Comparison of ENCODE assay signal across 1 cellular context in the genomic region with DNA sequence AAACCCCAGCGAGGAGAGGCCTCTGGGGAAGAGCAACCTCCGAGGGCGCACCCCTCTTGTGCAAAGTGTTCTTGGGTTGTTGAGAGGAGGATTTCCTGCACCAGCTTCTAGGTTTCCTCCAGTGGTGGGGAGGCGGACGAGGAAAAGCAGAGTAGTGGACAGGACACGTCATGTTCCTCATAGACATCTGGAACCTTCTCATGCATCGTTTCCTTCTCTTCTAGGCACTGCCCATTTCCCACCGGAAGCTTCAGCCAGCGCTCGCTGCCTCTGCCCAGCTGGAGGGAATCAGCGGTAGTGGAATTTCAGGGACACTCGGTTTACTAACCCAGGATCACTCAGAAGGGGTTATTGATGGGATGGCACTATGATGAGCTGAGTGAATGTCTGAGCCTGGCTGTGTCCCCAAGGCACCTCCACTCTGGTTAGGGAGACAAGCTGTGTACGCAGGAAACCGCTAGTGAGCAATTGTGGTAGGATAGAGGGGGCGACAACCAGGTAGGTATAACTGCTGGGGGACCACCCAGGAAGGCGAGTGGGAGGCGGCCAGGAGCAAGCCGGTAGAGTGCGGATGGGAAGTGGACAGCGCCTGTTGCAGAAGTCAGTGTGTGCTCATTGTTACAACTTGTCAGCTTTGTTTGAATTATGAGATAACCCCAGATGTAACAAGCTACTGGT.
TF ChIP-seq lines count a peak whose summit lies in the region.

No MANE protein-coding gene starts in this region.

TF ChIP-seq in HepG2, 621 proteins besides CTCF, POLR2A, EP300 and RAD21 (continues in another document):
- TF ChIP-seq FOXO4 (CRISPR knock-in tag; conservative IDR thresholded peaks at IDR 0.05) (no peak), ARID2 (CRISPR knock-in tag; IDR thresholded peaks at IDR 0.05; ENCODE audit: borderline replicate concordance) (0 out of 2 replicates have a peak, but pooled peaks have one; percentile 31), ZBTB7B (CRISPR knock-in tag; IDR thresholded peaks at IDR 0.05) (0 out of 2 replicates have a peak, but pooled peaks have one; percentile 24), HNF1A (IDR thresholded peaks at IDR 0.05; ENCODE audit: low read depth) (no peak), HNF1A (CRISPR knock-in tag; IDR thresholded peaks at IDR 0.05; ENCODE audit: borderline replicate concordance) (no peak), FOXP1 (IDR thresholded peaks at IDR 0.05) (no peak), FOXP1 (CRISPR knock-in tag; IDR thresholded peaks at IDR 0.05) (no peak), ZNF704 (CRISPR knock-in tag; IDR thresholded peaks at IDR 0.05; ENCODE audit: borderline replicate concordance) (no peak), ETV6 (CRISPR knock-in tag; conservative IDR thresholded peaks at IDR 0.05) (0 out of 2 replicates have a peak, but pooled peaks have one; percentile 59), HDAC2 (CRISPR knock-in tag; IDR thresholded peaks at IDR 0.05) (no peak), DNMT1 (CRISPR knock-in tag; IDR thresholded peaks at IDR 0.05) (0 out of 2 replicates have a peak, but pooled peaks have one; percentile 44), FOXA1 (IDR thresholded peaks at IDR 0.05) (no peak), FOXA1 (CRISPR knock-in tag; IDR thresholded peaks at IDR 0.05) (peak; percentile 5; the same call in 1 of the 2 replicates), SNAPC2 (CRISPR knock-in tag; IDR thresholded peaks at IDR 0.05) (0 out of 2 replicates have a peak, but pooled peaks have one; percentile 21), KAT8 (CRISPR knock-in tag; IDR thresholded peaks at IDR 0.05) (no peak), SRSF1 (optimal IDR thresholded peaks at IDR 0.05; ENCODE audit: low read depth, low read length) (no peak), SP5 (CRISPR knock-in tag; IDR thresholded peaks at IDR 0.05; ENCODE audit: borderline replicate concordance, low read depth) (no peak), ZBTB38 (CRISPR knock-in tag; IDR thresholded peaks at IDR 0.05) (peak; percentile 98), SAFB2 (CRISPR knock-in tag; IDR thresholded peaks at IDR 0.05; ENCODE audit: borderline replicate concordance, low read depth) (0 out of 2 replicates have a peak, but pooled peaks have one; percentile 49), ZNF687 (CRISPR knock-in tag; IDR thresholded peaks at IDR 0.05) (peak; percentile 3), BCL3 (CRISPR knock-in tag; IDR thresholded peaks at IDR 0.05) (0 out of 2 replicates have a peak, but pooled peaks have one; percentile 31), ESRRA (CRISPR knock-in tag; IDR thresholded peaks at IDR 0.05; ENCODE audit: low read depth) (no peak), CENPT (CRISPR knock-in tag; IDR thresholded peaks at IDR 0.05; ENCODE audit: low read depth) (peak; percentile 24; the same call in 1 of the 2 replicates), TBX2 (CRISPR knock-in tag; IDR thresholded peaks at IDR 0.05; ENCODE audit: borderline replicate concordance) (no peak), ZMYM2 (CRISPR knock-in tag; IDR thresholded peaks at IDR 0.05) (no peak), FOXJ3 (CRISPR knock-in tag; IDR thresholded peaks at IDR 0.05; ENCODE audit: borderline replicate concordance) (no peak), NFYC (CRISPR knock-in tag; IDR thresholded peaks at IDR 0.05) (no peak), CBX5 (CRISPR knock-in tag; IDR thresholded peaks at IDR 0.05; ENCODE audit: borderline replicate concordance) (peak; percentile 22; the same call in 1 of the 2 replicates), ZNF44 (CRISPR knock-in tag; IDR thresholded peaks at IDR 0.05) (0 out of 2 replicates have a peak, but pooled peaks have one; percentile 67), ZC3H13 (CRISPR knock-in tag; IDR thresholded peaks at IDR 0.05) (peak; percentile 21; the same call in 1 of the 2 replicates), ZBTB33 (CRISPR knock-in tag; IDR thresholded peaks at IDR 0.05) (peak; percentile 91), NPAS2 (CRISPR knock-in tag; IDR thresholded peaks at IDR 0.05; ENCODE audit: borderline replicate concordance) (no peak), NFIC (IDR thresholded peaks at IDR 0.05; ENCODE audit: low read length) (no peak), ZNF331 (CRISPR knock-in tag; IDR thresholded peaks at IDR 0.05) (no peak), SALL1 (CRISPR knock-in tag; IDR thresholded peaks at IDR 0.05) (peak; percentile 40; the same call in 1 of the 2 replicates)
- TF ChIP-seq, protein P1, sequence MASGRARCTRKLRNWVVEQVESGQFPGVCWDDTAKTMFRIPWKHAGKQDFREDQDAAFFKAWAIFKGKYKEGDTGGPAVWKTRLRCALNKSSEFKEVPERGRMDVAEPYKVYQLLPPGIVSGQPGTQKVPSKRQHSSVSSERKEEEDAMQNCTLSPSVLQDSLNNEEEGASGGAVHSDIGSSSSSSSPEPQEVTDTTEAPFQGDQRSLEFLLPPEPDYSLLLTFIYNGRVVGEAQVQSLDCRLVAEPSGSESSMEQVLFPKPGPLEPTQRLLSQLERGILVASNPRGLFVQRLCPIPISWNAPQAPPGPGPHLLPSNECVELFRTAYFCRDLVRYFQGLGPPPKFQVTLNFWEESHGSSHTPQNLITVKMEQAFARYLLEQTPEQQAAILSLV (CRISPR knock-in tag; IDR thresholded peaks at IDR 0.05; ENCODE audit: borderline replicate concordance): 0 out of 2 replicates have a peak, but pooled peaks have one; percentile 19
- TF ChIP-seq, protein P2, sequence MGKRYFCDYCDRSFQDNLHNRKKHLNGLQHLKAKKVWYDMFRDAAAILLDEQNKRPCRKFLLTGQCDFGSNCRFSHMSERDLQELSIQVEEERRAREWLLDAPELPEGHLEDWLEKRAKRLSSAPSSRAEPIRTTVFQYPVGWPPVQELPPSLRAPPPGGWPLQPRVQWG (CRISPR knock-in tag; IDR thresholded peaks at IDR 0.05; ENCODE audit: borderline replicate concordance, low read depth): peak; percentile 31; the same call in 1 of the 2 replicates
- TF ChIP-seq, protein P3, sequence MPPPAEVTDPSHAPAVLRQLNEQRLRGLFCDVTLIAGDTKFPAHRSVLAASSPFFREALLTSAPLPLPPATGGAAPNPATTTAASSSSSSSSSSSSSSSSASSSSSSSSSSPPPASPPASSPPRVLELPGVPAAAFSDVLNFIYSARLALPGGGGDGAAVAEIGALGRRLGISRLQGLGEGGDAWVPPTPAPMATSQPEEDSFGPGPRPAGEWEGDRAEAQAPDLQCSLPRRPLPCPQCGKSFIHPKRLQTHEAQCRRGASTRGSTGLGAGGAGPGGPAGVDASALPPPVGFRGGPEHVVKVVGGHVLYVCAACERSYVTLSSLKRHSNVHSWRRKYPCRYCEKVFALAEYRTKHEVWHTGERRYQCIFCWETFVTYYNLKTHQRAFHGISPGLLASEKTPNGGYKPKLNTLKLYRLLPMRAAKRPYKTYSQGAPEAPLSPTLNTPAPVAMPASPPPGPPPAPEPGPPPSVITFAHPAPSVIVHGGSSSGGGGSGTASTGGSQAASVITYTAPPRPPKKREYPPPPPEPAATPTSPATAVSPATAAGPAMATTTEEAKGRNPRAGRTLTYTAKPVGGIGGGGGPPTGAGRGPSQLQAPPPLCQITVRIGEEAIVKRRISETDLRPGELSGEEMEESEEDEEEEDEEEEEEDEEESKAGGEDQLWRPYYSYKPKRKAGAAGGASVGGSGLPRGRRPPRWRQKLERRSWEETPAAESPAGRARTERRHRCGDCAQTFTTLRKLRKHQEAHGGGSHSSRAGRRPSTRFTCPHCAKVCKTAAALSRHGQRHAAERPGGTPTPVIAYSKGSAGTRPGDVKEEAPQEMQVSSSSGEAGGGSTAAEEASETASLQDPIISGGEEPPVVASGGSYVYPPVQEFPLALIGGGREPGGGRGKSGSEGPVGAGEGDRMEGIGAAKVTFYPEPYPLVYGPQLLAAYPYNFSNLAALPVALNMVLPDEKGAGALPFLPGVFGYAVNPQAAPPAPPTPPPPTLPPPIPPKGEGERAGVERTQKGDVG (CRISPR knock-in tag; IDR thresholded peaks at IDR 0.05; ENCODE audit: borderline replicate concordance): peak; percentile 72; the same call in 1 of the 2 replicates
